In the genomic region with DNA sequence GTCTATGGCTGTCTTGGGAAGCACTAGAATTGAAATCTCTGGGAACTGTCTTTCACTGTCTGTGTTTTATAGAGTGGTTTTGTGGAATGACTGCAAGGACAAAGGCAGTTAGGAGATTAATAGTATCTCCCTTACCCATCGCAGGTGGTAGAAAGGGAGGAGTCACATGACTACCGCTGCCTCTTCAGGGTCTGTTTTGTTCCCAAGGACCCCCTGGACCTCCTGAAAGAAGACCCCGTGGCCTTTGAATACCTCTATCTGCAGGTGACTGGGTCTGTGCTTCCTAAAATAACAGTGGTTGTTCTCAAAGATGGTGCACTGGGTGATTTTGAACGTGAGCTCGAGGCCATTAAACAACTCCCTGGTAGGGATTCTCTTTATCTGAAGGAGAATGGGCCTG, we compare ENCODE assay signal across 24 cellular contexts.
"Had no signal": no experiment of that assay in that cellular context is flagged by ENCODE, and none has a peak within 500 bp of the region (broad histone marks: within the 10 kb centered on the region; RNA-seq: fewer than 3 reads in every experiment).

No MANE protein-coding gene starts in this region.

- H3K27ac Mint-ChIP-seq: activated B cell treated with CpG ODN at 0.5 μM for 24 hours; activated CD4-positive, alpha-beta memory T cell treated with anti-CD3 and anti-CD28 coated beads for 36 hours; activated CD4-positive, alpha-beta T cell treated with anti-CD3 and anti-CD28 coated beads, Interleukin-2, amount 10 ng/mL, durations not matched to agents 24 days and 14 days; activated naive CD4-positive, alpha-beta T cell treated with anti-CD3 and anti-CD28 coated beads for 36 hours; activated naive CD8-positive, alpha-beta T cell had no signal

- H3K9me3 ChIP-seq: SJSA1 had no signal

- H3K9me3 Mint-ChIP-seq: activated B cell treated with CpG ODN at 0.5 μM for 24 hours; activated CD4-positive, alpha-beta memory T cell treated with anti-CD3 and anti-CD28 coated beads for 36 hours; activated CD4-positive, alpha-beta T cell treated with anti-CD3 and anti-CD28 coated beads, Interleukin-2, amount 10 ng/mL, durations not matched to agents 24 days and 14 days; activated naive CD4-positive, alpha-beta T cell treated with anti-CD3 and anti-CD28 coated beads for 36 hours; activated T-cell treated with anti-CD3 and anti-CD28 coated beads, Interleukin-2, amount 50 U/mL, for 4 hours had no signal

- H3K4me1 ChIP-seq: SJSA1 had no signal

- H3K36me3 Mint-ChIP-seq: activated CD4-positive, alpha-beta memory T cell treated with anti-CD3 and anti-CD28 coated beads for 36 hours; activated naive CD8-positive, alpha-beta T cell had no signal

- ATAC-seq: activated T-cell treated with anti-CD3 and anti-CD28 coated beads, Interleukin-2, amount 50 U/mL, for 4 hours; SK-N-SH treated with all-trans-retinoic acid at 6 μM for 48 hours had no signal

- H3K4me3 Mint-ChIP-seq: activated B cell treated with CpG ODN at 0.5 μM for 24 hours; activated CD4-positive, alpha-beta memory T cell treated with anti-CD3 and anti-CD28 coated beads for 36 hours; activated CD4-positive, alpha-beta T cell treated with anti-CD3 and anti-CD28 coated beads, Interleukin-2, amount 10 ng/mL, durations not matched to agents 24 days and 14 days; activated naive CD4-positive, alpha-beta T cell treated with anti-CD3 and anti-CD28 coated beads for 36 hours; activated naive CD8-positive, alpha-beta T cell; activated T-cell treated with anti-CD3 and anti-CD28 coated beads, Interleukin-2, amount 50 U/mL, for 4 hours; brain had no signal

- H3K36me3 ChIP-seq: SJSA1 had no signal

- H3K27ac ChIP-seq: SJSA1 had no signal

- DNase-seq: activated B cell treated with CpG ODN at 0.5 μM for 24 hours; activated CD4-positive, alpha-beta memory T cell treated with anti-CD3 and anti-CD28 coated beads for 36 hours; activated CD4-positive, alpha-beta T cell treated with anti-CD3 and anti-CD28 coated beads for 1 hour; activated CD4-positive, alpha-beta T cell treated with anti-CD3 and anti-CD28 coated beads, Interleukin-2, amount 10 ng/mL, durations not matched to agents 24 days and 14 days; activated CD8-positive, alpha-beta memory T cell treated with anti-CD3 and anti-CD28 coated beads for 24 hours; activated gamma-delta T cell; activated naive CD4-positive, alpha-beta T cell treated with anti-CD3 and anti-CD28 coated beads for 36 hours; activated T-cell treated with anti-CD3 and anti-CD28 coated beads, Interleukin-2, amount 50 U/mL, for 4 hours; amygdala; Karpas-422; MM.1S; NCI-H1105 treated with DMSO at 0.1 percent for 48 hours; NCI-H1436 treated with DMSO at 0.1 percent for 48 hours; NCI-H1930; NCI-H2107; NCI-H510A treated with DMSO at 0.1 percent for 48 hours; NCI-H69; Right ventricle myocardium superior; RPMI8226; SW 1271 had no signal

- H3K4me1 Mint-ChIP-seq: activated B cell treated with CpG ODN at 0.5 μM for 24 hours had no signal

- H3K4me3 ChIP-seq: SJSA1 had no signal

- H3K27me3 ChIP-seq: SJSA1 had no signal
